19 cellular contexts compared by ENCODE assay signal in genomic region chr10:26156019-26156418, GRCh38.
DNase-seq lines count a peak whose midpoint lies in the region; ATAC-seq and TF ChIP-seq lines count a peak whose summit lies in the region.
"Had no signal": no experiment of that assay in that cellular context is flagged by ENCODE, and none has a peak within 500 bp of the region (broad histone marks: within the 10 kb centered on the region; RNA-seq: fewer than 3 reads in every experiment).

No MANE protein-coding gene starts in this region.

- CTCF ChIA-PET in OCI-LY7 (lab: Charles Lee; ENCODE audit: unreplicated experiment) = no interaction called here

- intact Hi-C loops in OCI-LY7 (cut with micrococcal nuclease; ENCODE audit: unreplicated experiment) = no loop called here

- H3K79me2 ChIP-seq in Karpas-422 (ENCODE audit: low read length) (no peaks in the 10 kb centered on the region), OCI-LY7 (ENCODE audit: insufficient read depth, low read depth, low read length) (no peaks in the 10 kb centered on the region)

- no peak overlapping the region for H3K9ac ChIP-seq in Karpas-422 (ENCODE audit: low read length)
- H3K9ac ChIP-seq: BLaER1 had no signal

- H3K27ac ChIP-seq in Karpas-422 (ENCODE audit: low read length) (no peak overlapping the region), OCI-LY7 (ENCODE audit: low read depth, low read length, poor library complexity, severe bottlenecking) (peak overlapping the region; percentile 79)
- H3K27ac ChIP-seq: BLaER1, C4-2B had no signal

- H3K9me2 ChIP-seq in Karpas-422 (replicated peaks; ENCODE audit: insufficient read depth, low read length) (no peaks in the 10 kb centered on the region), OCI-LY7 (ENCODE audit: insufficient read depth, low read length) (no peaks in the 10 kb centered on the region)

- H3K4me3 ChIP-seq in Karpas-422 (ENCODE audit: low read length) (no peak overlapping the region), OCI-LY7 (ENCODE audit: low read depth, low read length, poor library complexity, severe bottlenecking) (peak overlapping the region; percentile 46)
- H3K4me3 ChIP-seq: BLaER1, GM12878, HAP-1 had no signal

- no peaks in the 10 kb centered on the region for H3K27me3 ChIP-seq in Karpas-422 (ENCODE audit: low read length)
- H3K27me3 ChIP-seq: BLaER1 had no signal

- H2AFZ ChIP-seq in Karpas-422 (ENCODE audit: low read length) (no peak overlapping the region), OCI-LY7 (ENCODE audit: low read length) (peak overlapping the region; percentile 87)

- no TSS peak for BruUV-seq in OCI-LY7 (replicated peaks; lab: Mats Ljungman, UMichigan)

- TF ChIP-seq CTCF in OCI-LY7 (conservative IDR thresholded peaks at IDR 0.05; ENCODE audit: low read length) = no peak

- POLR2A ChIA-PET in OCI-LY7 (lab: Charles Lee) = interaction anchor here (0.7 to 2.8 kb wide), 8 partner anchors 10 to 398 kb away, joined by 3 to 12 read pairs (median 4); no protein-coding TSS in a partner anchor

- H3K4me2 ChIP-seq in Karpas-422 (ENCODE audit: low read depth, low read length, poor library complexity, severe bottlenecking) (peak overlapping the region; percentile 50), OCI-LY7 (ENCODE audit: low read length) (peak overlapping the region; percentile 63)
- H3K4me2 ChIP-seq: BLaER1 had no signal

- ATAC-seq in HG02870 (IDR thresholded peaks at IDR 0.05; ENCODE audit: unreplicated experiment) (no peak), GM19035 (IDR thresholded peaks at IDR 0.05; ENCODE audit: unreplicated experiment) (no peak)
- ATAC-seq: CD8-positive, alpha-beta T cell; GM12878 had no signal

- no peaks in the 10 kb centered on the region for H3K36me3 ChIP-seq in Karpas-422 (ENCODE audit: insufficient read depth, low read length)
- no peaks in the 10 kb centered on the region; the same call in 1 of the 2 replicates for H3K36me3 ChIP-seq in OCI-LY7 (ENCODE audit: insufficient read depth, low read length)
- H3K36me3 ChIP-seq: BLaER1, HAP-1 had no signal

- peaks cover 13% of the 10 kb centered on the region for H3K4me1 ChIP-seq in Karpas-422 (ENCODE audit: low read length)
- peaks cover 43% of the 10 kb centered on the region for H3K4me1 ChIP-seq in OCI-LY7 (ENCODE audit: insufficient read depth, low read length, poor library complexity, severe bottlenecking)
- H3K4me1 ChIP-seq: BLaER1, Caco-2, HAP-1 had no signal

- H4K20me1 ChIP-seq in Karpas-422 (ENCODE audit: insufficient read depth, low read depth, low read length) = no peaks in the 10 kb centered on the region
- no peaks in the 10 kb centered on the region for H4K20me1 ChIP-seq in OCI-LY7 (ENCODE audit: insufficient read depth, low read length)
- H4K20me1 ChIP-seq: BLaER1 had no signal

- H3K9me3 ChIP-seq in Karpas-422 (ENCODE audit: low read length) (no peaks in the 10 kb centered on the region), OCI-LY7 (ENCODE audit: low read length) (0 out of 2 replicates have a peak, but pooled peaks cover 10% of the 10 kb centered on the region)
- H3K9me3 ChIP-seq: BLaER1, Caco-2, HAP-1 had no signal

- peak; percentile 53 for DNase-seq in Karpas-422
- peak; percentile 62 for DNase-seq in NCI-H526 treated with DMSO at 0.1 percent for 48 hours (lab: John Stamatoyannopoulos, UW)
- DNase-seq in OCI-LY7 (ENCODE audit: low spot score) = peak; percentile 85
- DNase-seq in activated CD4-positive, alpha-beta T cell treated with anti-CD3 and anti-CD28 coated beads for 1 hour = no peak
- DNase-seq: Caco-2; CD4-positive, CD25-positive, alpha-beta regulatory T cell; CD8-positive, alpha-beta T cell; DMS153; DND-41; EL; GDM1; GOT3; HFFc6 had no signal
